Comparison of ENCODE assay signal across 8 cellular contexts in genomic region chr21:31731112-31731801, GRCh38. TPM values are rescaled to one million over a fixed set of nuclear protein-coding genes. Genes with fewer than 3 reads are reported as not detected.
DNase-seq lines count a peak whose midpoint lies in the region; ATAC-seq, FAIRE-seq and TF ChIP-seq lines count a peak whose summit lies in the region.

No MANE protein-coding gene starts in this region.

- WGBS in pancreas, 2 donors, result 0% methylated on average over 48 to 74 of the region's 74 CpGs

- H3K36me3 ChIP-seq in Panc1 (ENCODE audit: control insufficient read depth, insufficient read depth, low read length) (peaks cover 3% of the 10 kb centered on the region; the same call in 1 of the 2 replicates), pancreas (no peaks in the 10 kb centered on the region), uterus (no peaks in the 10 kb centered on the region)

- TF ChIP-seq POLR2A in uterus (IDR thresholded peaks at IDR 0.05), result no peak

- BruUV-seq in Panc1 (replicated peaks; lab: Mats Ljungman, UMichigan), result no TSS peak

- CTCF ChIA-PET in Panc1 (lab: Charles Lee), result no interaction called here

- FAIRE-seq in pancreas (lab: Jason Lieb, UNC), result no peak

- H3K27ac ChIP-seq in Panc1 (ENCODE audit: low read length) (peak overlapping the region; percentile 72), pancreas (peak overlapping the region; percentile 88 to 89 (median 88)), uterus (peak overlapping the region; percentile 89 to 91)

- H3K4me3 ChIP-seq in Panc1 (ENCODE audit: low read depth in 2 of 2, low read length in 2 of 2) (peak overlapping the region; percentile 79 to 88), pancreas (peak overlapping the region; percentile 87 to 100 (median 94)), uterus (peak overlapping the region; percentile 64 to 88)

- in situ Hi-C loops in Panc1 (cut with HindIII; ENCODE audit: low pct_unique_long_range_greater_than_20kb, low sequenced_read_pairs), result no loop called here

- ATAC-seq in HG02943 (IDR thresholded peaks at IDR 0.05; ENCODE audit: low read depth, unreplicated experiment) (peak; percentile 22), Panc1 (peak; percentile 27), pancreas (peak; percentile 22 to 56 (median 42))

- TF ChIP-seq CTCF in Panc1 (IDR thresholded peaks at IDR 0.05), result no peak
- TF ChIP-seq CTCF in pancreas (IDR thresholded peaks at IDR 0.05), result no peak
- no peak for TF ChIP-seq CTCF in uterus (IDR thresholded peaks at IDR 0.05)

- intact Hi-C loops in Panc1 (cut with micrococcal nuclease; ENCODE audit: unreplicated experiment) (no loop called here), pancreas (cut with DNase I) (no loop called here), uterus (cut with DNase I; ENCODE audit: low total_unique reads) (no loop called here)

- H3K27me3 ChIP-seq in Panc1 (ENCODE audit: control insufficient read depth, insufficient read depth, low read length), result no peaks in the 10 kb centered on the region
- H3K27me3 ChIP-seq in pancreas, result no peaks in the 10 kb centered on the region
- no peaks in the 10 kb centered on the region for H3K27me3 ChIP-seq in uterus

- DNase-seq in NCI-H748 (lab: John Stamatoyannopoulos, UW; ENCODE audit: unreplicated experiment) (peak; percentile 48), NCI-H748 treated with DMSO at 0.1 percent for 48 hours (lab: John Stamatoyannopoulos, UW) (no peak), Panc1 (ENCODE audit: low read depth, low spot score) (no peak), glomerular visceral epithelial cell (ENCODE audit: extremely low spot score) (peak; percentile 29), pancreas (peak; percentile 42 to 87 (median 50)), uterus (peak; percentile 36 to 38)
- DNase-seq in activated naive CD4-positive, alpha-beta T cell (lab: John Stamatoyannopoulos, UW), result peak; percentile 16 to 52 (median 20)

- H3K9me3 ChIP-seq in Panc1 (ENCODE audit: control insufficient read depth, insufficient read depth, low read depth, low read length) (no peaks in the 10 kb centered on the region), pancreas (no peaks in the 10 kb centered on the region), uterus (no peaks in the 10 kb centered on the region)

- H3K4me1 ChIP-seq in Panc1 (ENCODE audit: control insufficient read depth, insufficient read depth, low read length), result peaks cover 21% of the 10 kb centered on the region
- H3K4me1 ChIP-seq in pancreas, result peaks cover 19 to 37% (median 34%) of the 10 kb centered on the region in 3 donors
- H3K4me1 ChIP-seq in uterus, result peaks cover 0 to 22% of the 10 kb centered on the region in 2 donors

- POLR2A ChIA-PET in Panc1 (lab: Charles Lee), result no interaction called here

RNA-seq across cellular contexts. Expression of gene SCAF4, which starts 0.7 kb away (rescaled TPM):
- 28.4 TPM for total RNA-seq in Panc1 (2021; ENCODE audit: unreplicated experiment)
- polyA plus RNA-seq in Panc1 (2012; ENCODE audit: insufficient read length), result 16.8 TPM
- total RNA-seq in pancreas, result 10 to 100 TPM in 4 of 6 donors, 1 to 10 TPM in 2; 9.6 to 15.1 (median 11.5) TPM
- 1 to 10 TPM; 8.2 to 9.3 TPM for polyA plus RNA-seq in pancreas
- 10 to 100 TPM in 3 of 4 donors, 1 to 10 TPM in 1; 4.9 to 50.5 (median 13.4) TPM for total RNA-seq in uterus

Comparison
In these comparisons a context has a peak if more than half of its experiments do, and no peak if none do; other contexts are left out.
1. DNase-seq: peak in NCI-H748 (single experiment), activated naive CD4-positive, alpha-beta T cell (4 of 4), glomerular visceral epithelial cell (single experiment), pancreas (6 of 6) and uterus (2 of 2); none in NCI-H748 treated with DMSO at 0.1 percent for 48 hours (single experiment) and Panc1 (single experiment).
2. Peak in every context shown above with its lines, with median percentiles within 50 percentile points of each other: ATAC-seq, H3K27ac ChIP-seq and H3K4me3 ChIP-seq.